Comparison of ENCODE assay signal across 1 cellular context in genomic region chr7:90453931-90454330, GRCh38.
TF ChIP-seq lines count a peak whose summit lies in the region.

No MANE protein-coding gene starts in this region.

TF ChIP-seq in SK-N-SH treated with all-trans-retinoic acid at 6 μM for 48 hours, 23 proteins besides CTCF, POLR2A, EP300 and RAD21 (continued from another document):
- TF ChIP-seq ZNF565 (CRISPR knock-in tag; conservative IDR thresholded peaks at IDR 0.05; ENCODE audit: low read depth) (no peak), ISL1 (CRISPR knock-in tag; IDR thresholded peaks at IDR 0.05) (no peak), ZFP30 (CRISPR knock-in tag; IDR thresholded peaks at IDR 0.05) (no peak), ZFP3 (CRISPR knock-in tag; IDR thresholded peaks at IDR 0.05) (no peak), TOX (CRISPR knock-in tag; IDR thresholded peaks at IDR 0.05; ENCODE audit: borderline replicate concordance) (no peak), ARNTL (CRISPR knock-in tag; IDR thresholded peaks at IDR 0.05; ENCODE audit: borderline replicate concordance, low read depth) (no peak), TCF4 (CRISPR knock-in tag; IDR thresholded peaks at IDR 0.05; ENCODE audit: borderline replicate concordance) (no peak), SNAI2 (CRISPR knock-in tag; IDR thresholded peaks at IDR 0.05) (no peak), ZC3H10 (CRISPR knock-in tag; IDR thresholded peaks at IDR 0.05) (no peak), TSHZ2 (CRISPR knock-in tag; IDR thresholded peaks at IDR 0.05) (no peak)
